Comparison of ENCODE assay signal across 13 cellular contexts in the genomic region with DNA sequence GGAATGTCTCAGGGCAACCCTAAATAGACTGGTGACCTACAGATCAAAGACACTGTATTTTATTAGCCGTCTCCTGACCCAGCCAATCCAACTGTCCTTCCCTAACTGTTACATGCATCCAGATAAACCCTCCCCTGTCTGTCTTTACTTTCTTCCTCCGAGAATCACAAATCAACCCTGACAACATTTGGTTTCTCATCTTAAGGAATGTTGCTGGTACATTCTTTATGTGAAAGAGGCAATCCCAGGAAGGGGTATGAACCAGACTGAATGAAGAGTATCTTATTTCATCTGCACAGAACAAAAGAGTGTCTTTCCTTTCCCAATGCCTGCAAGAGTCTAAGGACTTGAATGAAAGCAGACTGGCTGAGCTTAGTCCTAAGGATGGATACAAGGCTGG.
DNase-seq lines count a peak whose midpoint lies in the region; ATAC-seq lines count a peak whose summit lies in the region.
"Had no signal": no experiment of that assay in that cellular context is flagged by ENCODE, and none has a peak within 500 bp of the region (broad histone marks: within the 10 kb centered on the region; RNA-seq: fewer than 3 reads in every experiment).

No MANE protein-coding gene starts in this region.

- H4K20me1 ChIP-seq in GM23248 (ENCODE audit: insufficient read depth) = no peaks in the 10 kb centered on the region

- DNase-seq in GM23248 = peak; percentile 4
- peak; percentile 88 for DNase-seq in adipocyte (ENCODE audit: low read depth)
- peak; percentile 67 for DNase-seq in foreskin melanocyte
- DNase-seq in skeletal muscle cell (ENCODE audit: low read depth) = peak; percentile 70
- DNase-seq in activated CD4-positive, CD25-positive, alpha-beta regulatory T cell treated with anti-CD3 and anti-CD28 coated beads, Interleukin-2, amount 50 U/mL, for 72 hours = no peak
- DNase-seq: CD8-positive, alpha-beta T cell; MG63; naive thymus-derived CD4-positive, alpha-beta T cell; NCI-H2081 treated with DMSO at 0.1 percent for 48 hours; sigmoid colon had no signal

- WGBS in GM23248 (ENCODE audit: low coverage in 1 of 2, low lambda C conversion rate in 2 of 2, missing lambda C conversion rate in 2 of 2), 2 experiments = 89 to 90% methylated on average over 2 of the region's 2 CpGs

- H3K27ac ChIP-seq in GM23248 = no peak overlapping the region
- H3K27ac ChIP-seq: sigmoid colon had no signal

- no peaks in the 10 kb centered on the region for H3F3A ChIP-seq in GM23248 (ENCODE audit: insufficient read depth)

- peaks cover 4% of the 10 kb centered on the region; the same call in 1 of the 2 replicates for H3K4me1 ChIP-seq in GM23248 (ENCODE audit: insufficient read depth)
- no peaks in the 10 kb centered on the region for H3K4me1 ChIP-seq in adipocyte (ENCODE audit: control insufficient read depth, insufficient read depth, low read length)
- H3K4me1 ChIP-seq: HAP-1, sigmoid colon had no signal

- H3K27me3 ChIP-seq in GM23248 (replicated peaks; ENCODE audit: insufficient read depth) = no peaks in the 10 kb centered on the region; the same call in 1 of the 2 replicates
- peaks cover 5% of the 10 kb centered on the region for H3K27me3 ChIP-seq in adipocyte (replicated peaks; ENCODE audit: control insufficient read depth, insufficient read depth, low read length)
- H3K27me3 ChIP-seq: MG63, sigmoid colon had no signal

- no peak for ATAC-seq in GM18868 (IDR thresholded peaks at IDR 0.05; ENCODE audit: unreplicated experiment)
- ATAC-seq in HG02571 (IDR thresholded peaks at IDR 0.05; ENCODE audit: unreplicated experiment) = no peak
- ATAC-seq: CD8-positive, alpha-beta T cell; naive thymus-derived CD4-positive, alpha-beta T cell had no signal

- H3K4me2 ChIP-seq in GM23248 (ENCODE audit: unreplicated experiment) = no peak overlapping the region

- H3K4me3 ChIP-seq in GM23248 (no peak overlapping the region), adipocyte (ENCODE audit: low read length) (no peak overlapping the region), skeletal muscle cell (ENCODE audit: low read depth, low read length) (no peak overlapping the region)
- H3K4me3 ChIP-seq: HAP-1, MG63, sigmoid colon had no signal

- H3K9ac ChIP-seq in GM23248 (no peak overlapping the region), adipocyte (ENCODE audit: low read length) (no peak overlapping the region)

- H3K36me3 ChIP-seq in GM23248 (ENCODE audit: low read depth) = no peaks in the 10 kb centered on the region
- H3K36me3 ChIP-seq in adipocyte (ENCODE audit: control insufficient read depth, insufficient read depth, low read length, severe bottlenecking) = no peaks in the 10 kb centered on the region
- H3K36me3 ChIP-seq: HAP-1, MG63, sigmoid colon had no signal

- H3K79me2 ChIP-seq in GM23248 (ENCODE audit: insufficient read depth) = no peaks in the 10 kb centered on the region

- no peak overlapping the region for H2AFZ ChIP-seq in GM23248

- in situ Hi-C loops in GM23248 (cut with MboI) = no loop called here

- no peaks in the 10 kb centered on the region for H3K9me2 ChIP-seq in GM23248 (ENCODE audit: insufficient read depth)

- H3K9me3 ChIP-seq in GM23248 (ENCODE audit: low read depth) = no peaks in the 10 kb centered on the region
- H3K9me3 ChIP-seq in adipocyte (ENCODE audit: control insufficient read depth, low read length) = peaks cover 8% of the 10 kb centered on the region
- H3K9me3 ChIP-seq: HAP-1 had no signal
